38 cellular contexts compared by ENCODE assay signal in the genomic region with DNA sequence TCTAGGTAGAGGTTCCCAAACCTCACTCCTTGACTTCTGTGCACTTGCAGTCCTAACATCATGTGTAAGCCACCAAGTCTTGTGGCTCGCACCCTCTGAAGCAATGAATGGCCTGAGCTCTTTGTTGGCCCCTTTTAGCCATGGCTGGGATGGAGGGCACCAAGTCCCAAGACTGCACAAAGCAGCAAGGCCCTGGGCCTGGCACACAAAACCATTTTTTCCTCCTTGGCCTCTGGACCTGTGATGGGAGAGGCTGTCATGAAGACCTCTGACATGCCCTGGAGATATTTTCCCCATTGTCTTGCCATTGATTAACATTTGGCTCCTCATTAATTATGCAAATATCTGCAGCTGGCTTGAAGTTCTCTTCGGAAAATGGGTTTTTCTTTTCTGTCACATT.
"Had no signal": no experiment of that assay in that cellular context is flagged by ENCODE, and none has a peak within 500 bp of the region (broad histone marks: within the 10 kb centered on the region; RNA-seq: fewer than 3 reads in every experiment).

No MANE protein-coding gene starts in this region.

- H3K27me3 ChIP-seq: body of pancreas, brain microvascular endothelial cell, breast epithelium, cardiac muscle cell had no signal

- DNase-seq: activated B cell treated with CpG ODN at 0.5 μM for 24 hours; activated CD4-positive, alpha-beta memory T cell treated with anti-CD3 and anti-CD28 coated beads for 36 hours; activated CD4-positive, alpha-beta T cell treated with anti-CD3 and anti-CD28 coated beads for 4 hours; activated CD4-positive, alpha-beta T cell treated with anti-CD3 and anti-CD28 coated beads, Interleukin-2, amount 10 ng/mL, durations not matched to agents 24 days and 14 days; activated CD4-positive, alpha-beta T cell treated with anti-CD3 and anti-CD28 coated beads, Interleukin-2, amount 50 U/mL, for 1 hour; activated CD4-positive, alpha-beta T cell treated with anti-CD3 and anti-CD28 coated beads, Interleukin-2, amount 50 U/mL, for 4 hours; activated CD4-positive, CD25-positive, alpha-beta regulatory T cell treated with anti-CD3 and anti-CD28 coated beads, Interleukin-2, amount 50 U/mL, for 72 hours; activated CD8-positive, alpha-beta memory T cell treated with anti-CD3 and anti-CD28 coated beads, Interleukin-2, amount 50 U/mL, for 4 hours; activated CD8-positive, alpha-beta T cell treated with anti-CD3 and anti-CD28 coated beads for 36 hours; activated effector memory CD4-positive, alpha-beta T cell treated with Interleukin-2 at 50 U/mL for 16 hours; activated gamma-delta T cell; activated naive CD4-positive, alpha-beta T cell treated with anti-CD3 and anti-CD28 coated beads, Interleukin-2, amount 10 ng/mL, durations not matched to agents 7 days and 5 days; activated naive CD4-positive, alpha-beta T cell treated with Interleukin-2 at 50 U/mL for 16 hours; activated naive CD8-positive, alpha-beta T cell treated with anti-CD3 and anti-CD28 coated beads, Interleukin-2, amount 10 ng/mL, durations not matched to agents 7 days and 5 days; activated naive CD8-positive, alpha-beta T cell treated with anti-CD3 and anti-CD28 coated beads, Interleukin-2, amount 50 U/mL, for 24 hours; activated T-cell treated with anti-CD3 and anti-CD28 coated beads for 4 hours; activated T-cell treated with anti-CD3 and anti-CD28 coated beads, Interleukin-2, amount 50 U/mL, for 1 hour; activated T-cell treated with anti-CD3 and anti-CD28 coated beads, Interleukin-2, amount 50 U/mL, for 4 hours; amygdala; anterior cingulate cortex; body of pancreas; brain microvascular endothelial cell; caudate nucleus; cerebellar nuclear complex; T-helper 1 cell; T-helper 2 cell; T-helper 9 cell had no signal

- H3K27me3 Mint-ChIP-seq: activated B cell treated with CpG ODN at 0.5 μM for 24 hours; activated CD4-positive, alpha-beta memory T cell treated with anti-CD3 and anti-CD28 coated beads for 36 hours; activated CD4-positive, alpha-beta T cell treated with anti-CD3 and anti-CD28 coated beads, Interleukin-2, amount 10 ng/mL, durations not matched to agents 24 days and 14 days; activated CD8-positive, alpha-beta T cell treated with anti-CD3 and anti-CD28 coated beads for 36 hours; activated naive CD4-positive, alpha-beta T cell treated with anti-CD3 and anti-CD28 coated beads, Interleukin-2, amount 10 ng/mL, durations not matched to agents 7 days and 5 days; activated naive CD4-positive, alpha-beta T cell treated with anti-CD3 and anti-CD28 coated beads, Interleukin-2, amount 50 U/mL, for 24 hours; activated naive CD8-positive, alpha-beta T cell; activated naive CD8-positive, alpha-beta T cell treated with anti-CD3 and anti-CD28 coated beads, Interleukin-2, amount 10 ng/mL, durations not matched to agents 7 days and 5 days; activated naive CD8-positive, alpha-beta T cell treated with anti-CD3 and anti-CD28 coated beads, Interleukin-2, amount 50 U/mL, for 24 hours; central memory CD8-positive, alpha-beta T cell had no signal

- H3K27ac Mint-ChIP-seq: activated B cell treated with CpG ODN at 0.5 μM for 24 hours; activated CD4-positive, alpha-beta memory T cell treated with anti-CD3 and anti-CD28 coated beads for 36 hours; activated CD4-positive, alpha-beta T cell treated with anti-CD3 and anti-CD28 coated beads, Interleukin-2, amount 10 ng/mL, durations not matched to agents 24 days and 14 days; activated CD8-positive, alpha-beta T cell treated with anti-CD3 and anti-CD28 coated beads for 36 hours; activated naive CD4-positive, alpha-beta T cell treated with anti-CD3 and anti-CD28 coated beads, Interleukin-2, amount 10 ng/mL, durations not matched to agents 7 days and 5 days; activated naive CD4-positive, alpha-beta T cell treated with anti-CD3 and anti-CD28 coated beads, Interleukin-2, amount 50 U/mL, for 24 hours; activated naive CD8-positive, alpha-beta T cell; activated naive CD8-positive, alpha-beta T cell treated with anti-CD3 and anti-CD28 coated beads, Interleukin-2, amount 10 ng/mL, durations not matched to agents 7 days and 5 days; activated naive CD8-positive, alpha-beta T cell treated with anti-CD3 and anti-CD28 coated beads, Interleukin-2, amount 50 U/mL, for 24 hours; activated T-helper 2 cell treated with anti-CD3 and anti-CD28 coated beads, Interferon-gamma antibody, Interleukin-2, Interleukin-4, amounts not matched to agents 10 μg/mL and 5 μg/mL and 100 μg/mL, durations not matched to agents 14 hours and 24 hours and 36 hours; T-helper 1 cell treated with Interleukin-12 subunit alpha and Interleukin-12 subunit beta and Interleukin-4 antibody, amounts not matched to agents 30 μg/mL and 1 μg/mL, for 36 hours; T-helper 2 cell treated with Interferon-gamma antibody and Interleukin-4, amounts not matched to agents 5 μg/mL and 100 μg/mL, for 36 hours had no signal

- H3K36me3 ChIP-seq: brain microvascular endothelial cell, breast epithelium, cardiac muscle cell had no signal

- H3K27ac ChIP-seq: body of pancreas, brain microvascular endothelial cell, breast epithelium, cardiac muscle cell, VCaP had no signal

- H3K4me3 ChIP-seq: body of pancreas, breast epithelium, cardiac muscle cell had no signal

- FAIRE-seq: astrocyte, TTC549 had no signal

- H3K4me3 Mint-ChIP-seq: activated B cell treated with CpG ODN at 0.5 μM for 24 hours; activated CD4-positive, alpha-beta memory T cell treated with anti-CD3 and anti-CD28 coated beads for 36 hours; activated CD4-positive, alpha-beta T cell treated with anti-CD3 and anti-CD28 coated beads, Interleukin-2, amount 10 ng/mL, durations not matched to agents 24 days and 14 days; activated CD8-positive, alpha-beta T cell treated with anti-CD3 and anti-CD28 coated beads for 36 hours; activated naive CD4-positive, alpha-beta T cell treated with anti-CD3 and anti-CD28 coated beads, Interleukin-2, amount 10 ng/mL, durations not matched to agents 7 days and 5 days; activated naive CD4-positive, alpha-beta T cell treated with anti-CD3 and anti-CD28 coated beads, Interleukin-2, amount 50 U/mL, for 24 hours; activated naive CD8-positive, alpha-beta T cell; activated naive CD8-positive, alpha-beta T cell treated with anti-CD3 and anti-CD28 coated beads, Interleukin-2, amount 10 ng/mL, durations not matched to agents 7 days and 5 days; activated naive CD8-positive, alpha-beta T cell treated with anti-CD3 and anti-CD28 coated beads, Interleukin-2, amount 50 U/mL, for 24 hours; activated T-cell treated with anti-CD3 and anti-CD28 coated beads, Interleukin-2, amount 50 U/mL, for 4 hours; central memory CD8-positive, alpha-beta T cell; T-helper 1 cell treated with Interleukin-12 subunit alpha and Interleukin-12 subunit beta and Interleukin-4 antibody, amounts not matched to agents 30 μg/mL and 1 μg/mL, for 36 hours; T-helper 2 cell treated with Interferon-gamma antibody and Interleukin-4, amounts not matched to agents 5 μg/mL and 100 μg/mL, for 36 hours had no signal

- H3K4me1 ChIP-seq: body of pancreas, breast epithelium had no signal

- H3K4me1 Mint-ChIP-seq: activated B cell treated with CpG ODN at 0.5 μM for 24 hours; activated CD4-positive, alpha-beta T cell treated with anti-CD3 and anti-CD28 coated beads, Interleukin-2, amount 10 ng/mL, durations not matched to agents 24 days and 14 days; activated naive CD4-positive, alpha-beta T cell treated with anti-CD3 and anti-CD28 coated beads, Interleukin-2, amount 10 ng/mL, durations not matched to agents 7 days and 5 days; activated naive CD4-positive, alpha-beta T cell treated with anti-CD3 and anti-CD28 coated beads, Interleukin-2, amount 50 U/mL, for 24 hours; activated naive CD8-positive, alpha-beta T cell treated with anti-CD3 and anti-CD28 coated beads, Interleukin-2, amount 10 ng/mL, durations not matched to agents 7 days and 5 days; activated naive CD8-positive, alpha-beta T cell treated with anti-CD3 and anti-CD28 coated beads, Interleukin-2, amount 50 U/mL, for 24 hours; central memory CD8-positive, alpha-beta T cell had no signal

- H3K9me3 ChIP-seq: body of pancreas had no signal

- H3K36me3 Mint-ChIP-seq: activated CD4-positive, alpha-beta memory T cell treated with anti-CD3 and anti-CD28 coated beads for 36 hours; activated naive CD4-positive, alpha-beta T cell treated with anti-CD3 and anti-CD28 coated beads, Interleukin-2, amount 10 ng/mL, durations not matched to agents 7 days and 5 days; activated naive CD8-positive, alpha-beta T cell; activated naive CD8-positive, alpha-beta T cell treated with anti-CD3 and anti-CD28 coated beads, Interleukin-2, amount 10 ng/mL, durations not matched to agents 7 days and 5 days had no signal

- ATAC-seq: activated CD8-positive, alpha-beta T cell treated with anti-CD3 and anti-CD28 coated beads for 36 hours; activated naive CD8-positive, alpha-beta T cell treated with anti-CD3 and anti-CD28 coated beads, Interleukin-2, amount 50 U/mL, for 24 hours; activated T-cell treated with anti-CD3 and anti-CD28 coated beads, Interleukin-2, amount 50 U/mL, for 4 hours; body of pancreas had no signal
